8 cellular contexts compared by ENCODE assay signal in the genomic region with DNA sequence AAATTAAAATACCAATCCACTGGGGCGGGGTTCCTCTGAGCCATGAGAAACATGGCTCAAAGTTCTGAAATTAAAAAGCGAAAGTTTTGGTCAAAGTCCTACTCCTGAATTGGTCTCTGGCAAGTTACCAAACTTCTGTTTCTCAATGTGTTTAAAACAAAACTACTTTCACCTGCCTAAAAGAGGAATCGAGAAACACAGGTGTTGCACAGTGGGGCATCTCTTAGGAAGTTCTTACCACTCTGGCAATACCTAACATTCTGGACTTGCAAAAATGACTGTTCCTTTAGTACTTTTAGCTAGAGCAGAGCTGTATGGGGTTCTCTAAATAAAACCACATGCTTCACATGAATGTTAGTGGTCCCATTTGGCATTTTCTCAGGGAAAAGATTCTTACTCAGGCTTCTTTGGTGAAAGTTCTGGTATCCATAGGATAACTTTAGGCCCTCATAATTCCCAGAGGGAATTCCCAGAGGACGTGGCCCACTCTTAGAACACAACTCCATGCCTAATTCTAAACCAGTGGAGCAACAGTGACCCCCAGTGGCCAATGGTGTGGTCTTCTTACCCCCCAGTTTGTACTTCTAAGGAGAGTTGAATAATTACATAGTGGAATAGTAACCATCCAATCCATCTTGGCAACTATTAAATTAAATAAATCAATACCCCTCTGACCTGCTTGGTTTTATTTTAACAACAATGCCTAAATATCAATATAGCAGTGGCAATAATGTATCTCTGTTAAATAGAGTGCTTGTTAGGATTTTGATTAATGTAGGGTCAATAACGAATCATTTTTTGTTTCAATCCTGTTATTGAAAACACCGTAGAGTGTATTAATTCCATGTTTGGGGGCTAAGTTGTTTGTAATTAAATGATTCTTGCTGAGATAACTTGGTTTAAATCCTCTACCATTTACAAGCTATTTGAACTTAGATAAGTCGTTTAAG. TPM values are rescaled to one million over a fixed set of nuclear protein-coding genes. Genes with fewer than 3 reads are reported as not detected.
A peak's percentile ranks its signal among the peaks of the same experiment; 100 is the strongest.
DNase-seq lines count a peak whose midpoint lies in the region; ATAC-seq and TF ChIP-seq lines count a peak whose summit lies in the region.

No MANE protein-coding gene starts in this region.

- peak; percentile 67 for TF ChIP-seq CTCF in fibroblast of villous mesenchyme (IDR thresholded peaks at IDR 0.05; ENCODE audit: insufficient read depth, low read depth, low read length)

- H3K36me3 ChIP-seq in trophoblast cell (ENCODE audit: control insufficient read depth in 1 of 2, insufficient read depth in 2 of 2, low read length in 2 of 2), result no peaks in the 10 kb centered on the region

- H3K23ac ChIP-seq in trophoblast cell (ENCODE audit: low read length), result no peak overlapping the region

- no CpG with 5 or more reads among the region's 7 CpGs for WGBS in trophoblast cell (ENCODE audit: extremely low coverage, insufficient coverage, insufficient read length)

- no peak overlapping the region for H4K8ac ChIP-seq in trophoblast cell (ENCODE audit: low read depth, low read length)

- no peak overlapping the region for H3K4me3 ChIP-seq in fibroblast of villous mesenchyme (ENCODE audit: low read depth, low read length)
- H3K4me3 ChIP-seq in trophoblast cell (ENCODE audit: low read depth, low read length), result no peak overlapping the region

- no peak overlapping the region for H3K27ac ChIP-seq in trophoblast cell (ENCODE audit: low read depth, low read length)

- no peak overlapping the region for H2AK5ac ChIP-seq in trophoblast cell (ENCODE audit: low read length)

- H3K4me2 ChIP-seq in trophoblast cell (ENCODE audit: low read length), result no peak overlapping the region

- H3K9me3 ChIP-seq in trophoblast cell (ENCODE audit: insufficient read depth, low read depth, low read length), result no peaks in the 10 kb centered on the region

- H3K4me1 ChIP-seq in trophoblast cell (ENCODE audit: control insufficient read depth in 1 of 2, insufficient read depth in 2 of 2, low read length in 2 of 2), result no peaks in the 10 kb centered on the region

- DNase-seq in COLO829 (ENCODE audit: low spot score), result peak; percentile 26
- DNase-seq in NCI-H460 (ENCODE audit: extremely low read depth, low read depth), result peak; percentile 47
- peak; percentile 2 to 10 for DNase-seq in activated CD8-positive, alpha-beta memory T cell treated with anti-CD3 and anti-CD28 coated beads for 4 hours (ENCODE audit: low read depth in 2 of 2)
- DNase-seq in fibroblast of villous mesenchyme (ENCODE audit: low read depth), result peak; percentile 53
- DNase-seq in trophoblast cell, result peak; percentile 28 to 69
- DNase-seq in 8988T, result no peak

- no peak overlapping the region for H3K14ac ChIP-seq in trophoblast cell (ENCODE audit: low read length)

- no peak overlapping the region for H2AFZ ChIP-seq in trophoblast cell (ENCODE audit: insufficient read depth, low read length, poor library complexity)

- H3K79me1 ChIP-seq in trophoblast cell (ENCODE audit: low read length), result no peaks in the 10 kb centered on the region

- no peak overlapping the region for H3K9ac ChIP-seq in trophoblast cell (ENCODE audit: low read length)

- no peak overlapping the region for H2BK5ac ChIP-seq in trophoblast cell (ENCODE audit: low read depth, low read length, poor library complexity)

- H2BK120ac ChIP-seq in trophoblast cell (ENCODE audit: insufficient read depth, low read length, poor library complexity), result no peak overlapping the region

- no peak overlapping the region for H4K91ac ChIP-seq in trophoblast cell (ENCODE audit: low read depth, low read length)

- ATAC-seq in GM18870 (IDR thresholded peaks at IDR 0.05; ENCODE audit: unreplicated experiment) (peak; percentile 99), HG03060 (IDR thresholded peaks at IDR 0.05; ENCODE audit: low read depth, unreplicated experiment) (peak; percentile 99)

- H3K4ac ChIP-seq in trophoblast cell (ENCODE audit: low read depth, low read length), result no peak overlapping the region

- H2BK12ac ChIP-seq in trophoblast cell (ENCODE audit: low read length), result no peak overlapping the region

- no peaks in the 10 kb centered on the region for H3K27me3 ChIP-seq in trophoblast cell (ENCODE audit: insufficient read depth, low read length)

- no peaks in the 10 kb centered on the region for H3K79me2 ChIP-seq in trophoblast cell (ENCODE audit: control insufficient read depth, insufficient read depth, low read length, poor library complexity)

- H4K12ac ChIP-seq in trophoblast cell (ENCODE audit: low read depth, low read length), result no peak overlapping the region

- H3K18ac ChIP-seq in trophoblast cell (ENCODE audit: low read length), result no peak overlapping the region

RNA-seq across cellular contexts. Expression of a gene that starts 21.9 kb away (rescaled TPM):
- total RNA-seq in NCI-H460 (2014; rRNA removed; shearing (Covaris generic)), result not detected in 2 replicates
- not detected in 2 replicates for polyA plus RNA-seq in NCI-H460 (2014; cell fraction: nucleus; rRNA removed)
- under 0.01 TPM in 1 of 2 replicates, not detected in the other for total RNA-seq in fibroblast of villous mesenchyme
- not detected in 2 replicates for polyA plus RNA-seq in trophoblast cell (2013)
